Comparison of ENCODE assay signal across 8 cellular contexts in genomic region chr10:112115781-112116385, GRCh38.
DNase-seq lines count a peak whose midpoint lies in the region; ATAC-seq and TF ChIP-seq lines count a peak whose summit lies in the region.

No MANE protein-coding gene starts in this region.

- H3K36me3 ChIP-seq in DND-41 (ENCODE audit: insufficient read depth, low read length) (no peaks in the 10 kb centered on the region), body of pancreas (replicated peaks in 1 of 2; ENCODE audit: insufficient read depth in 1 of 2, low read depth in 2 of 2) (no peaks in the 10 kb centered on the region), lung (ENCODE audit: control insufficient read depth in 2 of 2, insufficient read depth in 2 of 2, low read length in 2 of 2) (no peaks in the 10 kb centered on the region), tibial artery (no peaks in the 10 kb centered on the region)

- TF ChIP-seq CTCF in DND-41 (IDR thresholded peaks at IDR 0.05; ENCODE audit: borderline replicate concordance, extremely low read depth, low read length, poor library complexity, severe bottlenecking) (peak; percentile 86), body of pancreas (IDR thresholded peaks at IDR 0.05) (peak; percentile 52 to 68 (median 62)), lung (IDR thresholded peaks at IDR 0.05; ENCODE audit: control extremely low read depth, extremely low read depth) (no peak), tibial artery (IDR thresholded peaks at IDR 0.05) (peak; percentile 27 to 47)

- H3K9me3 ChIP-seq in DND-41 (ENCODE audit: insufficient read depth, low read length, severe bottlenecking) (no peaks in the 10 kb centered on the region), body of pancreas (no peaks in the 10 kb centered on the region), lung (ENCODE audit: control insufficient read depth in 2 of 2, insufficient read depth in 1 of 2, low read length in 1 of 2) (no peaks in the 10 kb centered on the region), tibial artery (no peaks in the 10 kb centered on the region)

- ATAC-seq in DND-41 (ENCODE audit: insufficient read depth, low read depth) (peak; percentile 81), GM19463 (IDR thresholded peaks at IDR 0.05; ENCODE audit: unreplicated experiment) (peak; percentile 92), HG03565 (IDR thresholded peaks at IDR 0.05; ENCODE audit: unreplicated experiment) (peak; percentile 74), SK-N-SH treated with all-trans-retinoic acid at 6 μM for 48 hours (peak; percentile 51; the same call in 1 of the 3 replicates), body of pancreas (no peak), lung (ENCODE audit: insufficient read depth, low FRiP score) (no peak), GM18873 (IDR thresholded peaks at IDR 0.05; ENCODE audit: low FRiP score, unreplicated experiment) (no peak)

- no peaks in the 10 kb centered on the region for H4K20me1 ChIP-seq in DND-41 (ENCODE audit: insufficient read depth, low read length)

- no peak overlapping the region for H2AFZ ChIP-seq in DND-41 (ENCODE audit: low read depth, low read length)

- H3K27ac ChIP-seq in DND-41 (ENCODE audit: low read length) (no peak overlapping the region), body of pancreas (no peak overlapping the region), lung (ENCODE audit: low read depth in 1 of 2, low read length in 1 of 2) (no peak overlapping the region), tibial artery (no peak overlapping the region)

- H3K27me3 ChIP-seq in DND-41 (ENCODE audit: insufficient read depth, low read length, poor library complexity): no peaks in the 10 kb centered on the region
- no peaks in the 10 kb centered on the region for H3K27me3 ChIP-seq in body of pancreas
- no peaks in the 10 kb centered on the region for H3K27me3 ChIP-seq in lung (ENCODE audit: control insufficient read depth, insufficient read depth)
- no peaks in the 10 kb centered on the region for H3K27me3 ChIP-seq in tibial artery

- WGBS in body of pancreas, 2 donors: 45 to 60% methylated on average over 11 to 12 of the region's 12 CpGs
- 64 to 66% methylated on average over 12 of the region's 12 CpGs for WGBS in lung, 2 donors

- TF ChIP-seq POLR2A in body of pancreas (IDR thresholded peaks at IDR 0.05): no peak

- H3K9ac ChIP-seq in DND-41 (ENCODE audit: low read depth, low read length): no peak overlapping the region

- intact Hi-C loops in body of pancreas (cut with DNase I): no loop called here
- intact Hi-C loops in tibial artery (cut with DNase I; ENCODE audit: low total_unique reads): no loop called here

- H3K4me3 ChIP-seq in DND-41 (ENCODE audit: low read depth in 1 of 2, low read length in 2 of 2) (no peak overlapping the region), body of pancreas (no peak overlapping the region), lung (no peak overlapping the region), tibial artery (no peak overlapping the region)

- no peak overlapping the region for H3K4me2 ChIP-seq in DND-41 (ENCODE audit: insufficient read depth, low read length)

- no peaks in the 10 kb centered on the region for H3K79me2 ChIP-seq in DND-41 (ENCODE audit: insufficient read depth, low read length)

- H3K4me1 ChIP-seq in DND-41 (ENCODE audit: insufficient read depth, low read length): no peaks in the 10 kb centered on the region
- no peaks in the 10 kb centered on the region for H3K4me1 ChIP-seq in body of pancreas
- no peaks in the 10 kb centered on the region for H3K4me1 ChIP-seq in lung (ENCODE audit: control insufficient read depth in 2 of 2, insufficient read depth in 2 of 2, low read length in 2 of 2)
- no peaks in the 10 kb centered on the region for H3K4me1 ChIP-seq in tibial artery

- peak; percentile 58 for DNase-seq in DND-41
- peak; percentile 34 to 49 (median 47) for DNase-seq in body of pancreas
- DNase-seq in lung (ENCODE audit: low spot score): peak; percentile 39
- no peak for DNase-seq in tibial artery

TF ChIP-seq in SK-N-SH treated with all-trans-retinoic acid at 6 μM for 48 hours, 23 proteins besides CTCF, POLR2A, EP300 and RAD21 (continues in another document):
- no peak for TF ChIP-seq ZFP30 (CRISPR knock-in tag; IDR thresholded peaks at IDR 0.05)
- no peak for TF ChIP-seq SNAI2 (CRISPR knock-in tag; IDR thresholded peaks at IDR 0.05)
- no peak for TF ChIP-seq ZNF565 (CRISPR knock-in tag; conservative IDR thresholded peaks at IDR 0.05; ENCODE audit: low read depth)
- no peak for TF ChIP-seq POU6F1 (CRISPR knock-in tag; IDR thresholded peaks at IDR 0.05; ENCODE audit: borderline replicate concordance, low read depth)
- TF ChIP-seq PPARA (CRISPR knock-in tag; IDR thresholded peaks at IDR 0.05; ENCODE audit: borderline replicate concordance): no peak
- TF ChIP-seq ESRRG (CRISPR knock-in tag; IDR thresholded peaks at IDR 0.05): no peak
- no peak for TF ChIP-seq ZFP3 (CRISPR knock-in tag; IDR thresholded peaks at IDR 0.05)
- no peak for TF ChIP-seq TSHZ2 (CRISPR knock-in tag; IDR thresholded peaks at IDR 0.05)
- TF ChIP-seq CSDC2 (CRISPR knock-in tag; IDR thresholded peaks at IDR 0.05): no peak
- TF ChIP-seq CSRNP3 (CRISPR knock-in tag; IDR thresholded peaks at IDR 0.05): no peak
- TF ChIP-seq OSR1 (CRISPR knock-in tag; IDR thresholded peaks at IDR 0.05): no peak
- TF ChIP-seq PATZ1 (CRISPR knock-in tag; IDR thresholded peaks at IDR 0.05; ENCODE audit: borderline replicate concordance): no peak
- no peak for TF ChIP-seq TCF4 (CRISPR knock-in tag; IDR thresholded peaks at IDR 0.05; ENCODE audit: borderline replicate concordance)
- no peak for TF ChIP-seq GLIS3 (CRISPR knock-in tag; IDR thresholded peaks at IDR 0.05)
- TF ChIP-seq TOX (CRISPR knock-in tag; IDR thresholded peaks at IDR 0.05; ENCODE audit: borderline replicate concordance): no peak
- no peak for TF ChIP-seq BACH2 (CRISPR knock-in tag; IDR thresholded peaks at IDR 0.05; ENCODE audit: borderline replicate concordance)

Comparison
In these comparisons a context has a peak if more than half of its experiments do, and no peak if none do; other contexts are left out.
1. ATAC-seq: peak in DND-41 (single experiment), GM19463 (single experiment), HG03565 (single experiment) and SK-N-SH treated with all-trans-retinoic acid at 6 μM for 48 hours (single experiment); none in body of pancreas (single experiment), lung (single experiment) and GM18873 (single experiment).
2. DNase-seq: peak in DND-41 (single experiment), body of pancreas (4 of 4) and lung (single experiment); none in tibial artery (0 of 2).